ENCODE assay signal across 12 cellular contexts in the genomic region with DNA sequence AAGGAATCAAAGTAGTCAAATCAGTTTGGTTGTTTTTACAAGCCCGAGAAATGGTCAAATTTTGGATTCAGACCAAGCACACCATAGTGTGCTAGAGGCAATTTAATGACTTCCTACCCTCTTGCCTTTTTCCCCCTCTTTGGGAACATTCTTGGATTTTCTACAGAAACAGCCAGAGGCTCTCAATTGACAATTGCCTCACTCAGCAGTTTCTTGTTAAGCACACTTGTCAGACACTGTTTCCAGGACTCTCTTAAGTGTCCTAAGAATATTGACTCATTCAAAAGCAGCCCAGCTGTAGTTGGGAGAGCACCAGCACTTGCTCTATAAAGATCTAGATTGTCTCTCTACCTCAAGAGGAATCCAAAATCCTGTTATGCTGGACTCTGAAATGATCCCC. TPM values are rescaled to one million over a fixed set of nuclear protein-coding genes. Genes with fewer than 3 reads are reported as not detected.
DNase-seq lines count a peak whose midpoint lies in the region; ATAC-seq, FAIRE-seq and TF ChIP-seq lines count a peak whose summit lies in the region.
"Had no signal": no experiment of that assay in that cellular context is flagged by ENCODE, and none has a peak within 500 bp of the region (broad histone marks: within the 10 kb centered on the region; RNA-seq: fewer than 3 reads in every experiment).

No MANE protein-coding gene starts in this region.

- ATAC-seq in HG02623 (IDR thresholded peaks at IDR 0.05; ENCODE audit: unreplicated experiment) = no peak
- no peak for ATAC-seq in activated CD8-positive, alpha-beta T cell treated with anti-CD3 and anti-CD28 coated beads for 36 hours

- in situ Hi-C loops in G401 (cut with HindIII; ENCODE audit: low sequenced_read_pairs) = no loop called here

- H3K4me1 Mint-ChIP-seq in brain = peaks cover 50% of the 10 kb centered on the region
- peaks cover 24% of the 10 kb centered on the region for H3K4me1 Mint-ChIP-seq in activated CD8-positive, alpha-beta T cell treated with anti-CD3 and anti-CD28 coated beads for 36 hours (ENCODE audit: low read depth)

- intact Hi-C loops in activated CD8-positive, alpha-beta T cell treated with anti-CD3 and anti-CD28 coated beads for 36 hours (cut with micrococcal nuclease) = loop anchor here (10.0 kb wide), 1 partner anchor 47 kb away; the partner anchor contains the start of gene NCK1

- peaks cover 6% of the 10 kb centered on the region for H3K36me3 Mint-ChIP-seq in brain
- peaks cover 8% of the 10 kb centered on the region for H3K36me3 Mint-ChIP-seq in activated CD8-positive, alpha-beta T cell treated with anti-CD3 and anti-CD28 coated beads for 36 hours (ENCODE audit: low read depth)

- peaks cover 4% of the 10 kb centered on the region for H3K27me3 Mint-ChIP-seq in brain
- H3K27me3 Mint-ChIP-seq in activated CD8-positive, alpha-beta T cell treated with anti-CD3 and anti-CD28 coated beads for 36 hours = peaks cover 22% of the 10 kb centered on the region

- peak; percentile 90 for FAIRE-seq in A204.1 (lab: Jason Lieb, UNC)

- POLR2A ChIA-PET in activated CD8-positive, alpha-beta T cell treated with anti-CD3 and anti-CD28 coated beads for 36 hours (lab: Charles Lee) = interaction anchor here (1.2 kb wide), 1 partner anchor 65 kb away, joined by 3 read pairs; the partner anchor contains the start of gene STAG1

- H3K9me3 Mint-ChIP-seq in brain = peaks cover 3 to 18% (median 6%) of the 10 kb centered on the region in 5 experiments
- H3K9me3 Mint-ChIP-seq in activated CD8-positive, alpha-beta T cell treated with anti-CD3 and anti-CD28 coated beads for 36 hours = peaks cover under 1% of the 10 kb centered on the region

- DNase-seq in G401 (ENCODE audit: low spot score) = peak; percentile 40
- peak; percentile 73 for DNase-seq in medulla oblongata (ENCODE audit: extremely low spot score)
- no peak for DNase-seq in kidney glomerular epithelial cell (lab: John Stamatoyannopoulos, UW)
- no peak for DNase-seq in AG20443 (ENCODE audit: low spot score)
- no peak for DNase-seq in activated CD8-positive, alpha-beta T cell treated with anti-CD3 and anti-CD28 coated beads for 36 hours
- DNase-seq: AML-193; effector memory CD4-positive, alpha-beta T cell; NCI-H2029 had no signal

- peak overlapping the region; percentile 84 to 97 (median 89) for H3K27ac Mint-ChIP-seq in brain
- no peak overlapping the region for H3K27ac Mint-ChIP-seq in activated CD8-positive, alpha-beta T cell treated with anti-CD3 and anti-CD28 coated beads for 36 hours
- H3K27ac Mint-ChIP-seq: activated CD8-positive, alpha-beta T cell treated with anti-CD3 and anti-CD28 coated beads, Interleukin-2, amount 10 ng/mL, durations not matched to agents 7 days and 5 days had no signal

- TF ChIP-seq CTCF in brain (conservative IDR thresholded peaks at IDR 0.05) = no peak
- TF ChIP-seq CTCF in activated CD8-positive, alpha-beta T cell treated with anti-CD3 and anti-CD28 coated beads for 36 hours (IDR thresholded peaks at IDR 0.05) = no peak

- CTCF ChIA-PET in activated CD8-positive, alpha-beta T cell treated with anti-CD3 and anti-CD28 coated beads for 36 hours (lab: Charles Lee) = interaction anchor here (1.0 kb wide), 1 partner anchor 42 kb away, joined by 4 read pairs; no protein-coding TSS in a partner anchor

- H3K4me3 Mint-ChIP-seq in brain = peak overlapping the region; percentile 89 to 94 (median 94)
- H3K4me3 Mint-ChIP-seq in activated CD8-positive, alpha-beta T cell treated with anti-CD3 and anti-CD28 coated beads for 36 hours = no peak overlapping the region

RNA-seq across cellular contexts. Expression of gene SLC35G2, which starts 1.5 kb away (rescaled TPM):
- 6.7 and 13.6 TPM in 2 replicates for total RNA-seq in G401 (2014; rRNA removed; shearing (Covaris generic))
- 12.8 TPM for polyA plus RNA-seq in brain (ENCODE audit: insufficient read depth, low read depth, low replicate concordance)
- 1 to 10 TPM; 3.0 TPM for total RNA-seq in activated CD8-positive, alpha-beta T cell treated with anti-CD3 and anti-CD28 coated beads for 36 hours

RNA-seq across cellular contexts. Expression of gene NCK1, which starts 44.6 kb away (rescaled TPM):
- total RNA-seq in G401 (2014; rRNA removed; shearing (Covaris generic)) = 24.5 and 39.8 TPM in 2 replicates
- 12.9 TPM for polyA plus RNA-seq in brain (ENCODE audit: insufficient read depth, low read depth, low replicate concordance)
- total RNA-seq in activated CD8-positive, alpha-beta T cell treated with anti-CD3 and anti-CD28 coated beads for 36 hours = 10 to 100 TPM; 31.9 to 34.7 TPM

Comparison
In these comparisons a context has a peak if more than half of its experiments do, and no peak if none do; other contexts are left out.
1. DNase-seq: peak in G401 (single experiment) and medulla oblongata (single experiment); none in kidney glomerular epithelial cell (single experiment), AG20443 (single experiment) and activated CD8-positive, alpha-beta T cell treated with anti-CD3 and anti-CD28 coated beads for 36 hours (single experiment).